In the genomic region with DNA sequence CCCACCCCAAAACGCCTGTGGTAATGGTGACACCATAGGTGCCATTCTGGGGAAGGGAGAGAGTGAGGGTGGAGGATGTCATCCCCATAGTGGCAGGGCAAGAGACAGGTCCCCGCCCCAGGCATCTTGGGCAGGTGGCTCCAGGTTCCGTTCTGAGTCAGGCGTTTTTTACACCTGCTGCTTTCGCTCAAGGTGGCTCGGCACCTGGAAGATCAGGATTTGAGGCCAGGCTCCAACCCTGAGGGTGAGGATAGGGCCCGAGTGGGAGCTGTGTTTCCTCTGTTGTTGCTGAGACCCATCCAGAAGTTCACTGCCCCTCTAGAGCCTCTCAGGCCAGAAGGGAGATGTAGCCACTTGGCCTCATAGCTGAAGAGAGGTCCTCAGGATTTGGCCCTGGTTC, we compare ENCODE assay signal across 14 cellular contexts. TPM values are rescaled to one million over a fixed set of nuclear protein-coding genes. Genes with fewer than 3 reads are reported as not detected.
DNase-seq lines count a peak whose midpoint lies in the region; ATAC-seq and TF ChIP-seq lines count a peak whose summit lies in the region.
"Had no signal": no experiment of that assay in that cellular context is flagged by ENCODE, and none has a peak within 500 bp of the region (broad histone marks: within the 10 kb centered on the region; RNA-seq: fewer than 3 reads in every experiment).

No MANE protein-coding gene starts in this region.

- no peak overlapping the region; the same call in 1 of the 2 replicates for H2AFZ ChIP-seq in OCI-LY7 (ENCODE audit: low read length)
- H2AFZ ChIP-seq: parathyroid adenoma had no signal

- H3K4me2 ChIP-seq in OCI-LY7 (ENCODE audit: low read length): peak overlapping the region; percentile 85

- CTCF ChIA-PET in OCI-LY7 (lab: Charles Lee; ENCODE audit: unreplicated experiment): interaction anchor here (0.6 to 0.7 kb wide), 2 partner anchors 38 to 46 kb away, joined by 3 read pairs; no protein-coding TSS in a partner anchor

- 85 to 93% methylated on average over 7 of the region's 7 CpGs for WGBS in thyroid gland, 2 donors

- peak overlapping the region; percentile 77 for H3K27ac ChIP-seq in cardiac muscle cell
- H3K27ac ChIP-seq in OCI-LY7 (ENCODE audit: low read depth, low read length, poor library complexity, severe bottlenecking): peak overlapping the region; percentile 65
- peak overlapping the region; percentile 19 to 74 (median 70) for H3K27ac ChIP-seq in thyroid gland
- H3K27ac ChIP-seq: lower lobe of right lung, parathyroid adenoma, WERI-Rb-1 had no signal

- no peak for TF ChIP-seq POLR2A in thyroid gland (IDR thresholded peaks at IDR 0.05)

- H3K4me1 ChIP-seq in cardiac muscle cell (ENCODE audit: low read depth) (peaks cover 51% of the 10 kb centered on the region), OCI-LY7 (ENCODE audit: insufficient read depth, low read length, poor library complexity, severe bottlenecking) (peaks cover 92% of the 10 kb centered on the region), thyroid gland (peaks cover 10 to 38% of the 10 kb centered on the region in 2 donors)
- H3K4me1 ChIP-seq: lower lobe of right lung, parathyroid adenoma had no signal

- DNase-seq in cardiac muscle cell (ENCODE audit: low read depth in 1 of 2, low spot score in 1 of 2): no peak
- no peak for DNase-seq in Right ventricle myocardium inferior (ENCODE audit: missing footprints)
- DNase-seq in OCI-LY7 (ENCODE audit: low spot score): peak; percentile 74
- no peak for DNase-seq in thyroid gland
- DNase-seq in activated naive CD4-positive, alpha-beta T cell treated with Interleukin-2 at 50 U/mL for 16 hours: no peak
- no peak for DNase-seq in HCEC 1CT
- DNase-seq: GF-D8, lower lobe of right lung, NCI-H1436 treated with DMSO at 0.1 percent for 48 hours, NCI-H226, WERI-Rb-1 had no signal

- no TSS peak for BruUV-seq in OCI-LY7 (replicated peaks; lab: Mats Ljungman, UMichigan)

- POLR2A ChIA-PET in OCI-LY7 (lab: Charles Lee): interaction anchor here (0.6 to 1.6 kb wide), 3 partner anchors 11 to 31 kb away, joined by 3 to 7 read pairs (median 4); no protein-coding TSS in a partner anchor

- no peaks in the 10 kb centered on the region for H3K9me3 ChIP-seq in cardiac muscle cell (ENCODE audit: low read depth)
- no peaks in the 10 kb centered on the region for H3K9me3 ChIP-seq in OCI-LY7 (ENCODE audit: low read length)
- H3K9me3 ChIP-seq in thyroid gland: no peaks in the 10 kb centered on the region
- H3K9me3 ChIP-seq: lower lobe of right lung had no signal

- H3K36me3 ChIP-seq in cardiac muscle cell (no peaks in the 10 kb centered on the region), OCI-LY7 (ENCODE audit: insufficient read depth, low read length) (no peaks in the 10 kb centered on the region), thyroid gland (no peaks in the 10 kb centered on the region)
- H3K36me3 ChIP-seq: lower lobe of right lung, WERI-Rb-1 had no signal

- H3K27me3 ChIP-seq in cardiac muscle cell (no peaks in the 10 kb centered on the region), thyroid gland (no peaks in the 10 kb centered on the region)

- no peaks in the 10 kb centered on the region for H3K9me2 ChIP-seq in OCI-LY7 (ENCODE audit: insufficient read depth, low read length)

- H3K79me2 ChIP-seq in OCI-LY7 (ENCODE audit: insufficient read depth, low read depth, low read length): no peaks in the 10 kb centered on the region
- H3K79me2 ChIP-seq: parathyroid adenoma had no signal

- no peak overlapping the region for H3K4me3 ChIP-seq in cardiac muscle cell
- H3K4me3 ChIP-seq in OCI-LY7 (ENCODE audit: low read depth, low read length, poor library complexity, severe bottlenecking): peak overlapping the region; percentile 39
- no peak overlapping the region for H3K4me3 ChIP-seq in thyroid gland (replicated peaks in 1 of 3)
- H3K4me3 ChIP-seq: lower lobe of right lung had no signal

- intact Hi-C loops in Right ventricle myocardium inferior (cut with DNase I) (no loop called here), OCI-LY7 (cut with micrococcal nuclease; ENCODE audit: unreplicated experiment) (loop anchor here (5.0 kb wide), 1 partner anchor 86 kb away; no protein-coding TSS in a partner anchor), thyroid gland (cut with DNase I) (no loop called here)

- H4K20me1 ChIP-seq in OCI-LY7 (ENCODE audit: insufficient read depth, low read length): no peaks in the 10 kb centered on the region

- no peak for TF ChIP-seq CTCF in cardiac muscle cell (IDR thresholded peaks at IDR 0.05; ENCODE audit: low read depth, low read length)
- no peak for TF ChIP-seq CTCF in OCI-LY7 (conservative IDR thresholded peaks at IDR 0.05; ENCODE audit: low read length)
- TF ChIP-seq CTCF in thyroid gland (IDR thresholded peaks at IDR 0.05): no peak

- ATAC-seq in Right ventricle myocardium inferior (no peak), esophagus mucosa (peak; percentile 7), HG03095 (IDR thresholded peaks at IDR 0.05; ENCODE audit: unreplicated experiment) (no peak)

RNA-seq across cellular contexts. Expression of gene DUSP5, which starts 36.6 kb away (rescaled TPM):
- 75.8 and 82.1 TPM in 2 replicates for total RNA-seq in cardiac muscle cell
- 64.1 and 99.5 TPM in 2 replicates for polyA plus RNA-seq in cardiac muscle cell
- 6.2 TPM for total RNA-seq in Right ventricle myocardium inferior
- 0.06 and 0.08 TPM in 2 replicates for total RNA-seq in OCI-LY7 (2014; rRNA removed; shearing (Covaris generic))
- 0.28 and 0.97 TPM in 2 replicates for total RNA-seq in OCI-LY7 (2022)
- total RNA-seq in esophagus mucosa: 26.8 TPM
- total RNA-seq in thyroid gland: 10 to 100 TPM in 1 of 4 donors, 1 to 10 TPM in 3; 2.1 to 14.2 (median 7.1) TPM
